Comparison of ENCODE assay signal across 20 cellular contexts in genomic region chr6:40778186-40778585, GRCh38.
DNase-seq lines count a peak whose midpoint lies in the region; ATAC-seq, FAIRE-seq and TF ChIP-seq lines count a peak whose summit lies in the region.
"Had no signal": no experiment of that assay in that cellular context is flagged by ENCODE, and none has a peak within 500 bp of the region (broad histone marks: within the 10 kb centered on the region; RNA-seq: fewer than 3 reads in every experiment).

No MANE protein-coding gene starts in this region.

- peak overlapping the region; percentile 6; the same call in 1 of the 2 replicates for H3K4me2 ChIP-seq in SK-N-SH

- CTCF ChIA-PET in SK-N-SH (lab: Yijun Ruan, JAX), result no interaction called here

- no peaks in the 10 kb centered on the region for H3K27me3 ChIP-seq in SK-N-SH (ENCODE audit: insufficient read depth)

- H3K27ac ChIP-seq in SK-N-SH (ENCODE audit: low read depth in 2 of 2, low read length in 1 of 2), result no peak overlapping the region; a peak in 1 of 4 replicates
- H3K27ac ChIP-seq: 22Rv1, suprapubic skin had no signal

- H3K27ac Mint-ChIP-seq in effector memory CD8-positive, alpha-beta T cell, result no peak overlapping the region

- H3F3A ChIP-seq in SK-N-SH (replicated peaks; ENCODE audit: insufficient read depth), result no peaks in the 10 kb centered on the region

- DNase-seq in SK-N-SH (no peak), RPMI7951 (ENCODE audit: low read depth) (peak; percentile 35), fibroblast of mammary gland (ENCODE audit: low read depth) (peak; percentile 21), urothelium cell line (ENCODE audit: low spot score) (peak; percentile 54), NCI-H82 (lab: John Stamatoyannopoulos, UW) (no peak)
- DNase-seq in effector memory CD8-positive, alpha-beta T cell, result no peak
- DNase-seq: C1 segment of cervical spinal cord, GF-D8, hypothalamus, left colon, NCI-H187, NCI-H446 treated with DMSO at 0.1 percent for 48 hours, SHP77 treated with DMSO at 0.1 percent for 48 hours had no signal

- peaks cover 0 to 16% of the 10 kb centered on the region in 2 experiments; a peak in 2 of 4 replicates for H3K4me1 ChIP-seq in SK-N-SH (ENCODE audit: control insufficient read depth in 1 of 2, insufficient read depth in 2 of 2, low read depth in 1 of 2, low read length in 1 of 2)
- H3K4me1 ChIP-seq: suprapubic skin had no signal

- no peak for TF ChIP-seq CTCF in SK-N-SH (IDR thresholded peaks at IDR 0.05)
- no peak for TF ChIP-seq CTCF in fibroblast of mammary gland (conservative IDR thresholded peaks at IDR 0.05; ENCODE audit: control insufficient read depth, insufficient read depth, low read depth, low read length)

- no peak for TF ChIP-seq RAD21 in SK-N-SH (IDR thresholded peaks at IDR 0.05; ENCODE audit: low read length)

- H2AFZ ChIP-seq in SK-N-SH (ENCODE audit: low read depth), result no peak overlapping the region

- no peak for TF ChIP-seq EP300 in SK-N-SH (IDR thresholded peaks at IDR 0.05; ENCODE audit: borderline replicate concordance in 1 of 2, low read depth in 1 of 2, low read length in 1 of 2)

- H3K36me3 Mint-ChIP-seq in effector memory CD8-positive, alpha-beta T cell (ENCODE audit: insufficient read depth), result no peaks in the 10 kb centered on the region

- FAIRE-seq in urothelium cell line (lab: Jason Lieb, UNC), result no peak
- FAIRE-seq: D721Med, GM12891 had no signal

- no peaks in the 10 kb centered on the region for H3K9me2 ChIP-seq in SK-N-SH

- no peak overlapping the region for H3K4me3 Mint-ChIP-seq in effector memory CD8-positive, alpha-beta T cell

- H4K20me1 ChIP-seq in SK-N-SH (ENCODE audit: insufficient read depth), result no peaks in the 10 kb centered on the region

- peaks cover 16% of the 10 kb centered on the region in 2 donors for H3K27me3 Mint-ChIP-seq in effector memory CD8-positive, alpha-beta T cell

- H3K9me3 Mint-ChIP-seq in effector memory CD8-positive, alpha-beta T cell, result no peaks in the 10 kb centered on the region

- H3K79me2 ChIP-seq in SK-N-SH (ENCODE audit: insufficient read depth), result no peaks in the 10 kb centered on the region

- POLR2A ChIA-PET in SK-N-SH (lab: Yijun Ruan, JAX), result no interaction called here

- 39% methylated on average over 3 of the region's 3 CpGs for WGBS in SK-N-SH (ENCODE audit: low lambda C conversion rate)

- ATAC-seq in SK-N-SH treated with all-trans-retinoic acid at 6 μM for 48 hours (no peak; the same call in 2 of the 3 replicates), GM18909 (IDR thresholded peaks at IDR 0.05; ENCODE audit: poor library complexity, unreplicated experiment) (no peak)
- ATAC-seq in effector memory CD8-positive, alpha-beta T cell (replicated peaks), result no peak
- ATAC-seq: activated CD4-positive, CD25-positive, alpha-beta regulatory T cell treated with anti-CD3 and anti-CD28 coated beads, Interleukin-2, amount 50 U/mL, for 24 hours; left colon had no signal

- H3K4me3 ChIP-seq in SK-N-SH (ENCODE audit: low read depth in 2 of 2, low read length in 1 of 2) (no peak overlapping the region), fibroblast of mammary gland (ENCODE audit: control insufficient read depth, low read depth, low read length) (no peak overlapping the region)
- H3K4me3 ChIP-seq: suprapubic skin had no signal

- H3K9ac ChIP-seq in SK-N-SH, result no peak overlapping the region

- H3K4me1 Mint-ChIP-seq in effector memory CD8-positive, alpha-beta T cell (ENCODE audit: low read depth in 2 of 2), result no peaks in the 10 kb centered on the region

- no peaks in the 10 kb centered on the region for H3K9me3 ChIP-seq in SK-N-SH
- H3K9me3 ChIP-seq: suprapubic skin had no signal

- no peaks in the 10 kb centered on the region for H3K36me3 ChIP-seq in SK-N-SH (replicated peaks in 1 of 2; ENCODE audit: control insufficient read depth in 1 of 2, insufficient read depth in 2 of 2, low read length in 1 of 2)
- H3K36me3 ChIP-seq: suprapubic skin had no signal

TF ChIP-seq in SK-N-SH, 30 proteins besides CTCF, POLR2A, EP300 and RAD21:
- TF ChIP-seq NFIC (IDR thresholded peaks at IDR 0.05; ENCODE audit: borderline replicate concordance), result no peak
- TF ChIP-seq MAX (IDR thresholded peaks at IDR 0.05; ENCODE audit: low read depth), result no peak
- peak; percentile 12; the same call in 1 of the 2 replicates for TF ChIP-seq FOSL2 (IDR thresholded peaks at IDR 0.05; ENCODE audit: borderline replicate concordance, low read depth)

TF ChIP-seq in SK-N-SH treated with all-trans-retinoic acid at 6 μM for 48 hours, 23 proteins besides CTCF, POLR2A, EP300 and RAD21:
- TF ChIP-seq TCF4 (CRISPR knock-in tag; IDR thresholded peaks at IDR 0.05; ENCODE audit: borderline replicate concordance) (no peak), CREB5 (CRISPR knock-in tag; IDR thresholded peaks at IDR 0.05; ENCODE audit: low read depth) (no peak), GLIS3 (CRISPR knock-in tag; IDR thresholded peaks at IDR 0.05) (no peak), ZFP30 (CRISPR knock-in tag; IDR thresholded peaks at IDR 0.05) (no peak), ZNF565 (CRISPR knock-in tag; conservative IDR thresholded peaks at IDR 0.05; ENCODE audit: low read depth) (no peak), ZNF8 (CRISPR knock-in tag; IDR thresholded peaks at IDR 0.05) (no peak), TSHZ2 (CRISPR knock-in tag; IDR thresholded peaks at IDR 0.05) (no peak), OSR1 (CRISPR knock-in tag; IDR thresholded peaks at IDR 0.05) (no peak), TOX (CRISPR knock-in tag; IDR thresholded peaks at IDR 0.05; ENCODE audit: borderline replicate concordance) (no peak), PPARA (CRISPR knock-in tag; IDR thresholded peaks at IDR 0.05; ENCODE audit: borderline replicate concordance) (no peak), ISL1 (CRISPR knock-in tag; IDR thresholded peaks at IDR 0.05) (no peak), ZNF70 (CRISPR knock-in tag; IDR thresholded peaks at IDR 0.05) (no peak), SNAI2 (CRISPR knock-in tag; IDR thresholded peaks at IDR 0.05) (no peak), RARB (CRISPR knock-in tag; IDR thresholded peaks at IDR 0.05) (no peak), BACH2 (CRISPR knock-in tag; IDR thresholded peaks at IDR 0.05; ENCODE audit: borderline replicate concordance) (no peak), CSDC2 (CRISPR knock-in tag; IDR thresholded peaks at IDR 0.05) (no peak), ESRRG (CRISPR knock-in tag; IDR thresholded peaks at IDR 0.05) (no peak), CSRNP3 (CRISPR knock-in tag; IDR thresholded peaks at IDR 0.05) (no peak)

Comparison
In these comparisons a context has a peak if more than half of its experiments do, and no peak if none do; other contexts are left out.
1. DNase-seq: peak in RPMI7951 (single experiment), fibroblast of mammary gland (single experiment) and urothelium cell line (single experiment); none in SK-N-SH (single experiment), NCI-H82 (single experiment) and effector memory CD8-positive, alpha-beta T cell (0 of 3).